In genomic region chr12:57740656-57741412, GRCh38 we compare ENCODE assay signal across 8 cellular contexts. TPM values are rescaled to one million over a fixed set of nuclear protein-coding genes. Genes with fewer than 3 reads are reported as not detected.
DNase-seq lines count a peak whose midpoint lies in the region; ATAC-seq and TF ChIP-seq lines count a peak whose summit lies in the region.

No MANE protein-coding gene starts in this region.

- intact Hi-C loops in HCT116 (cut with micrococcal nuclease): no loop called here
- intact Hi-C loops in A673 (cut with micrococcal nuclease; ENCODE audit: unreplicated experiment): loop anchor here (5.0 kb wide), 1 partner anchor 279 kb away; no protein-coding TSS in a partner anchor

- peak overlapping the region; percentile 71 to 79 for H3K4me3 ChIP-seq in HCT116 (replicated peaks in 1 of 2; ENCODE audit: low read depth in 1 of 2, low read length in 2 of 2)
- H3K4me3 ChIP-seq in OCI-LY3 (ENCODE audit: low read length): peak overlapping the region; percentile 89
- no peak overlapping the region for H3K4me3 ChIP-seq in A673 (ENCODE audit: low read depth, low read length, poor library complexity, severe bottlenecking)

- CTCF ChIA-PET in HCT116 (lab: Charles Lee) (interaction anchor here (0.6 to 1.8 kb wide), 3 partner anchors 15 to 158 kb away, joined by 3 to 13 read pairs (median 11); no protein-coding TSS in a partner anchor), A673 (lab: Charles Lee) (no interaction called here)
- CTCF ChIA-PET in activated naive CD4-positive, alpha-beta T cell treated with anti-CD3 and anti-CD28 coated beads, Interleukin-2, amount 10 ng/mL, durations not matched to agents 7 days and 5 days (lab: Charles Lee): interaction anchor here (0.9 to 2.5 kb wide), 13 partner anchors 8 to 159 kb away, joined by 3 to 12 read pairs (median 5); partner anchors contain the start of genes B4GALNT1 and OS9

- TF ChIP-seq POLR2A in HCT116 (IDR thresholded peaks at IDR 0.05; ENCODE audit: borderline replicate concordance, extremely low read depth, insufficient read depth, insufficient read length): no peak

- POLR2A ChIA-PET in HCT116 (lab: Charles Lee): interaction anchor here (1.9 kb wide), 1 partner anchor 15 kb away, joined by 5 read pairs; no protein-coding TSS in a partner anchor
- POLR2A ChIA-PET in A673 (lab: Charles Lee; ENCODE audit: low non-redundant PET): no interaction called here

- RAD21 ChIA-PET in HCT116 (lab: Charles Lee; ENCODE audit: low non-redundant PET in 1 of 2, low total read pairs in 2 of 2, uncharacterized antibody in 2 of 2, unreplicated experiment in 2 of 2): no interaction called here

- H3K9me2 ChIP-seq in HCT116 (ENCODE audit: insufficient read depth): no peaks in the 10 kb centered on the region

- no peaks in the 10 kb centered on the region for H3K27me3 ChIP-seq in HCT116 (ENCODE audit: insufficient read depth, low read length)
- no peaks in the 10 kb centered on the region for H3K27me3 ChIP-seq in OCI-LY3 (ENCODE audit: low read depth, low read length)
- H3K27me3 ChIP-seq in A673 (replicated peaks; ENCODE audit: insufficient read depth, low read depth, low read length, poor library complexity): peaks cover 18% of the 10 kb centered on the region

- H3K4me1 Mint-ChIP-seq in activated naive CD4-positive, alpha-beta T cell treated with anti-CD3 and anti-CD28 coated beads, Interleukin-2, amount 10 ng/mL, durations not matched to agents 7 days and 5 days: peaks cover 59% of the 10 kb centered on the region

- no peaks in the 10 kb centered on the region for H3K9me3 ChIP-seq in HCT116 (ENCODE audit: control insufficient read depth in 1 of 2, insufficient read depth in 1 of 2, low read depth in 1 of 2, low read length in 2 of 2)
- no peaks in the 10 kb centered on the region for H3K9me3 ChIP-seq in OCI-LY3 (ENCODE audit: insufficient read depth, low read length)
- H3K9me3 ChIP-seq in A673 (ENCODE audit: low read depth, low read length, poor library complexity, severe bottlenecking): no peaks in the 10 kb centered on the region

- TF ChIP-seq CTCF in HCT116 (IDR thresholded peaks at IDR 0.05 in 2 of 3, conservative IDR thresholded peaks at IDR 0.05 in 1 of 3; ENCODE audit: borderline replicate concordance in 1 of 3, insufficient read depth in 1 of 3, low read depth in 2 of 3, low read length in 2 of 3): no peak
- no peak for TF ChIP-seq CTCF in OCI-LY3 (IDR thresholded peaks at IDR 0.05; ENCODE audit: low read depth, low read length)
- TF ChIP-seq CTCF in A673 (conservative IDR thresholded peaks at IDR 0.05; ENCODE audit: low read depth, low read length): no peak

- H3K79me2 ChIP-seq in HCT116 (ENCODE audit: insufficient read depth, low read length) (no peaks in the 10 kb centered on the region), OCI-LY3 (ENCODE audit: low read length) (peaks cover 22% of the 10 kb centered on the region)

- H3K9ac ChIP-seq in HCT116 (ENCODE audit: low read length) (peak overlapping the region; percentile 69), OCI-LY3 (ENCODE audit: low read length) (peak overlapping the region; percentile 85; the same call in 1 of the 2 replicates)

- peak overlapping the region; percentile 80 for H3K4me3 Mint-ChIP-seq in activated naive CD4-positive, alpha-beta T cell treated with anti-CD3 and anti-CD28 coated beads, Interleukin-2, amount 10 ng/mL, durations not matched to agents 7 days and 5 days

- BruUV-seq in HCT116 (replicated peaks; lab: Mats Ljungman, UMichigan) (no TSS peak), A673 (replicated peaks; lab: Mats Ljungman, UMichigan) (no TSS peak)

- H3K9me3 Mint-ChIP-seq in activated naive CD4-positive, alpha-beta T cell treated with anti-CD3 and anti-CD28 coated beads, Interleukin-2, amount 10 ng/mL, durations not matched to agents 7 days and 5 days: no peaks in the 10 kb centered on the region

- H2AFZ ChIP-seq in HCT116 (ENCODE audit: low read depth, low read length, poor library complexity, severe bottlenecking) (no peak overlapping the region), OCI-LY3 (ENCODE audit: low read depth, low read length) (no peak overlapping the region)

- peaks cover 10 to 31% of the 10 kb centered on the region in 2 experiments; a peak in 3 of 4 replicates for H3K4me1 ChIP-seq in HCT116 (ENCODE audit: control insufficient read depth in 1 of 2, insufficient read depth in 2 of 2, low read length in 2 of 2)
- peaks cover 27% of the 10 kb centered on the region for H3K4me1 ChIP-seq in OCI-LY3 (ENCODE audit: low read length)
- peaks cover 34% of the 10 kb centered on the region for H3K4me1 ChIP-seq in A673 (ENCODE audit: insufficient read depth, low read length, poor library complexity, severe bottlenecking)

- no peaks in the 10 kb centered on the region for H3K27me3 Mint-ChIP-seq in activated naive CD4-positive, alpha-beta T cell treated with anti-CD3 and anti-CD28 coated beads, Interleukin-2, amount 10 ng/mL, durations not matched to agents 7 days and 5 days

- peaks cover 24% of the 10 kb centered on the region for H3K36me3 Mint-ChIP-seq in activated naive CD4-positive, alpha-beta T cell treated with anti-CD3 and anti-CD28 coated beads, Interleukin-2, amount 10 ng/mL, durations not matched to agents 7 days and 5 days

- 0 out of 2 replicates have a peak overlapping the region, but pooled peaks have one; percentile 46 for H3K27ac ChIP-seq in HCT116 (ENCODE audit: low read depth, low read length)
- H3K27ac ChIP-seq in OCI-LY3 (ENCODE audit: low read length): no peak overlapping the region
- no peak overlapping the region for H3K27ac ChIP-seq in A673 (ENCODE audit: low read depth, low read length, poor library complexity, severe bottlenecking)

- H3K4me2 ChIP-seq in HCT116 (ENCODE audit: low read length) (peak overlapping the region; percentile 87), OCI-LY3 (ENCODE audit: low read length) (peak overlapping the region; percentile 78)

- ATAC-seq in GM18498 (IDR thresholded peaks at IDR 0.05; ENCODE audit: unreplicated experiment): peak; percentile 54
- ATAC-seq in HCT116: no peak

- H4K20me1 ChIP-seq in HCT116 (ENCODE audit: insufficient read depth) (no peaks in the 10 kb centered on the region), OCI-LY3 (ENCODE audit: insufficient read depth, low read length) (no peaks in the 10 kb centered on the region)

- H3K27ac Mint-ChIP-seq in activated naive CD4-positive, alpha-beta T cell treated with anti-CD3 and anti-CD28 coated beads, Interleukin-2, amount 10 ng/mL, durations not matched to agents 7 days and 5 days: peak overlapping the region; percentile 82

- H3K36me3 ChIP-seq in HCT116 (ENCODE audit: control insufficient read depth in 1 of 2, insufficient read depth in 2 of 2, low read length in 2 of 2): no peaks in the 10 kb centered on the region
- no peaks in the 10 kb centered on the region for H3K36me3 ChIP-seq in OCI-LY3 (replicated peaks; ENCODE audit: low read depth, low read length)
- H3K36me3 ChIP-seq in A673 (ENCODE audit: insufficient read depth, low read length, poor library complexity, severe bottlenecking): no peaks in the 10 kb centered on the region

- TF ChIP-seq RAD21 in HCT116 (IDR thresholded peaks at IDR 0.05; ENCODE audit: low read depth): no peak

- no peak for DNase-seq in HCT116 (ENCODE audit: low read depth, low spot score)
- peak; percentile 93 for DNase-seq in activated naive CD4-positive, alpha-beta T cell treated with anti-CD3 and anti-CD28 coated beads, Interleukin-2, amount 10 ng/mL, durations not matched to agents 7 days and 5 days
- peak; percentile 55 for DNase-seq in stimulated activated CD4-positive, alpha-beta T cell treated with anti-CD3 and anti-CD28 coated beads, Interleukin-12 subunit alpha, Interleukin-12 subunit beta, amount 100 ng/mL, for 4 hours
- no peak for DNase-seq in glomerular visceral epithelial cell (ENCODE audit: extremely low spot score)
- no peak for DNase-seq in A673 (ENCODE audit: low spot score)
- DNase-seq in AG20443 (ENCODE audit: low spot score): no peak

TF ChIP-seq in HCT116, 20 proteins besides CTCF, POLR2A, EP300 and RAD21:
- TF ChIP-seq EGR1 (IDR thresholded peaks at IDR 0.05; ENCODE audit: low read depth): no peak

RNA-seq across cellular contexts. Expression of gene AGAP2, which starts 2.3 kb away (rescaled TPM):
- total RNA-seq in HCT116 (2021; ENCODE audit: unreplicated experiment) (15.8 TPM), A673 (2021) (4.0 and 6.6 TPM in 2 replicates)
- polyA plus RNA-seq in HCT116 (2012): 11.9 and 13.3 TPM in 2 replicates

RNA-seq across cellular contexts. Expression of gene TSPAN31, which starts 4.0 kb away (rescaled TPM):
- total RNA-seq in HCT116 (2021; ENCODE audit: unreplicated experiment) (14.9 TPM), A673 (2021) (8.9 and 24.6 TPM in 2 replicates)
- 17.1 and 18.7 TPM in 2 replicates for polyA plus RNA-seq in HCT116 (2012)

RNA-seq across cellular contexts. Expression of gene CDK4, which starts 11.3 kb away (rescaled TPM):
- total RNA-seq in HCT116 (2021; ENCODE audit: unreplicated experiment) (206 TPM), A673 (2021) (216 and 247 TPM in 2 replicates)
- 160 and 199 TPM in 2 replicates for polyA plus RNA-seq in HCT116 (2012)

RNA-seq across cellular contexts. Expression of gene MARCHF9, which starts 14.1 kb away (rescaled TPM):
- 21.8 TPM for total RNA-seq in HCT116 (2021; ENCODE audit: unreplicated experiment)
- 17.5 and 17.8 TPM in 2 replicates for polyA plus RNA-seq in HCT116 (2012)
- 19.8 and 23.6 TPM in 2 replicates for total RNA-seq in A673 (2021)

RNA-seq across cellular contexts. Expression of gene CYP27B1, which starts 26.0 kb away (rescaled TPM):
- total RNA-seq in HCT116 (2021; ENCODE audit: unreplicated experiment) (11.6 TPM), A673 (2021) (4.5 and 4.7 TPM in 2 replicates)
- polyA plus RNA-seq in HCT116 (2012): 7.2 and 8.2 TPM in 2 replicates

Comparison
In these comparisons a context has a peak if more than half of its experiments do, and no peak if none do; other contexts are left out.
1. DNase-seq: peak in activated naive CD4-positive, alpha-beta T cell treated with anti-CD3 and anti-CD28 coated beads, Interleukin-2, amount 10 ng/mL, durations not matched to agents 7 days and 5 days (single experiment) and stimulated activated CD4-positive, alpha-beta T cell treated with anti-CD3 and anti-CD28 coated beads, Interleukin-12 subunit alpha, Interleukin-12 subunit beta, amount 100 ng/mL, for 4 hours (single experiment); none in HCT116 (single experiment), glomerular visceral epithelial cell (single experiment), A673 (single experiment) and AG20443 (single experiment).